Comparison of ENCODE assay signal across 15 cellular contexts in the genomic region with DNA sequence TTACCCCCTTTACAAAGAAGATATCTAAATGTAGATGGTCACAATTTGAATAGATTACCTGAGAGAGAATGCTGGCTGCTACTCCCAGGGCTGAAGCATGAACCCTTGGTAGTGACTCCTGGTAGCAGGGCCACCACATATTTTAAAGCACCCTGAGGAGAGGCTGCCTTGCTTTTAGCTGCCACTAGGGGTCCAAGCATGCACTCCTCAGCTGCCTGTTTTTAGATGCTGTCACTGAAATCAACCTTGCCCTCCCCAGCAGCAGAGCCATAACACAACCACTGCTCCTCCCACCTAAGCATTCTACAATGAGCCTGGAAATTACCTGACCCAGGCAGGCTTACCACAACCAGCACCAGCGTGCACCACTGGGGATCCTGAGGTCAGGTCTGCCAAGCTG.
DNase-seq lines count a peak whose midpoint lies in the region; ATAC-seq and TF ChIP-seq lines count a peak whose summit lies in the region.
"Had no signal": no experiment of that assay in that cellular context is flagged by ENCODE, and none has a peak within 500 bp of the region (broad histone marks: within the 10 kb centered on the region; RNA-seq: fewer than 3 reads in every experiment).

No MANE protein-coding gene starts in this region.

- ATAC-seq in GM18909 (IDR thresholded peaks at IDR 0.05; ENCODE audit: poor library complexity, unreplicated experiment): peak; percentile 50
- ATAC-seq: activated T-cell treated with anti-CD3 and anti-CD28 coated beads, Interleukin-2, amount 50 U/mL, for 72 hours had no signal

- peak; percentile 7 for DNase-seq in NAMALWA (ENCODE audit: low spot score)
- peak; percentile 16 for DNase-seq in epithelial cell of esophagus (ENCODE audit: low read depth)
- DNase-seq in superior temporal gyrus (ENCODE audit: extremely low spot score): no peak
- DNase-seq in T-helper 1 cell: no peak
- DNase-seq in MV-4-11 (lab: John Stamatoyannopoulos, UW): no peak
- no peak for DNase-seq in head of caudate nucleus
- DNase-seq: kidney glomerular epithelial cell, NCI-H146, NCI-H524 treated with DMSO at 0.1 percent for 48 hours, stomach, T1000 had no signal

- intact Hi-C loops in head of caudate nucleus (cut with DNase I): no loop called here

- no peak overlapping the region for H3K4me3 ChIP-seq in epithelial cell of esophagus (ENCODE audit: low read length)
- H3K4me3 ChIP-seq: stomach had no signal

- no peak overlapping the region for H3K27ac ChIP-seq in C4-2B
- H3K27ac ChIP-seq: parathyroid adenoma, stomach had no signal

- TF ChIP-seq CTCF in C4-2B (conservative IDR thresholded peaks at IDR 0.05) (peak; percentile 48), epithelial cell of esophagus (IDR thresholded peaks at IDR 0.05; ENCODE audit: insufficient read depth, low read depth, low read length, missing control alignments) (peak; percentile 9)

Comparison
In these comparisons a context has a peak if more than half of its experiments do, and no peak if none do; other contexts are left out.
1. DNase-seq: peak in NAMALWA (single experiment) and epithelial cell of esophagus (single experiment); none in superior temporal gyrus (single experiment), T-helper 1 cell (0 of 5), MV-4-11 (single experiment) and head of caudate nucleus (0 of 42).